12 cellular contexts compared by ENCODE assay signal in genomic region chr15:53833134-53833624, GRCh38.
A peak's percentile ranks its signal among the peaks of the same experiment; 100 is the strongest.
DNase-seq lines count a peak whose midpoint lies in the region; ATAC-seq and TF ChIP-seq lines count a peak whose summit lies in the region.
"Had no signal": no experiment of that assay in that cellular context is flagged by ENCODE, and none has a peak within 500 bp of the region (broad histone marks: within the 10 kb centered on the region; RNA-seq: fewer than 3 reads in every experiment).

No MANE protein-coding gene starts in this region.

- no peaks in the 10 kb centered on the region for H3K36me3 Mint-ChIP-seq in chondrocyte (ENCODE audit: low read depth)
- H3K36me3 Mint-ChIP-seq in activated CD4-positive, alpha-beta memory T cell treated with anti-CD3 and anti-CD28 coated beads for 36 hours: no peaks in the 10 kb centered on the region
- H3K36me3 Mint-ChIP-seq: naive thymus-derived CD4-positive, alpha-beta T cell had no signal

- POLR2A ChIA-PET in activated CD4-positive, alpha-beta memory T cell treated with anti-CD3 and anti-CD28 coated beads for 36 hours (lab: Charles Lee): no interaction called here

- ATAC-seq in Right ventricle myocardium inferior: peak; percentile 83
- ATAC-seq in GM21717 (IDR thresholded peaks at IDR 0.05; ENCODE audit: unreplicated experiment): no peak
- ATAC-seq: naive thymus-derived CD4-positive, alpha-beta T cell had no signal

- no peak overlapping the region for H3K4me3 Mint-ChIP-seq in chondrocyte (ENCODE audit: unreplicated experiment)
- no peak overlapping the region for H3K4me3 Mint-ChIP-seq in activated CD4-positive, alpha-beta memory T cell treated with anti-CD3 and anti-CD28 coated beads for 36 hours
- H3K4me3 Mint-ChIP-seq: activated B cell treated with CpG ODN at 0.5 μM for 24 hours; activated T-helper 1 cell treated with anti-CD3 and anti-CD28 coated beads, Interleukin-12 subunit alpha, Interleukin-12 subunit beta, Interleukin-2, Interleukin-4 antibody, amounts not matched to agents 30 ng/mL and 10 ng/mL and 1 ng/mL, durations not matched to agents 14 hours and 24 hours and 36 hours; naive thymus-derived CD4-positive, alpha-beta T cell had no signal

- DNase-seq in Right ventricle myocardium inferior (ENCODE audit: missing footprints) (no peak), cardiac septum (ENCODE audit: low spot score) (no peak), chondrocyte (ENCODE audit: low spot score) (no peak), medulla oblongata (ENCODE audit: extremely low spot score) (peak; percentile 71), RKO (ENCODE audit: low spot score) (no peak)
- DNase-seq in central memory CD4-positive, alpha-beta T cell: no peak
- no peak for DNase-seq in activated CD4-positive, alpha-beta memory T cell treated with anti-CD3 and anti-CD28 coated beads for 36 hours
- DNase-seq: activated B cell treated with CpG ODN at 0.5 μM for 24 hours; naive thymus-derived CD4-positive, alpha-beta T cell; NCI-H1048 had no signal

- CTCF ChIA-PET in activated CD4-positive, alpha-beta memory T cell treated with anti-CD3 and anti-CD28 coated beads for 36 hours (lab: Charles Lee): no interaction called here

- peaks cover 66% of the 10 kb centered on the region for H3K4me1 Mint-ChIP-seq in chondrocyte (ENCODE audit: low read depth)
- H3K4me1 Mint-ChIP-seq in activated CD4-positive, alpha-beta memory T cell treated with anti-CD3 and anti-CD28 coated beads for 36 hours (ENCODE audit: low read depth): no peaks in the 10 kb centered on the region
- H3K4me1 Mint-ChIP-seq: activated B cell treated with CpG ODN at 0.5 μM for 24 hours; naive thymus-derived CD4-positive, alpha-beta T cell had no signal

- no peaks in the 10 kb centered on the region for H3K27me3 Mint-ChIP-seq in chondrocyte (ENCODE audit: low read depth)
- peaks cover 1% of the 10 kb centered on the region for H3K27me3 Mint-ChIP-seq in activated CD4-positive, alpha-beta memory T cell treated with anti-CD3 and anti-CD28 coated beads for 36 hours
- H3K27me3 Mint-ChIP-seq: activated B cell treated with CpG ODN at 0.5 μM for 24 hours had no signal

- intact Hi-C loops in Right ventricle myocardium inferior (cut with DNase I) (no loop called here), cardiac septum (cut with DNase I) (no loop called here)
- intact Hi-C loops in activated CD4-positive, alpha-beta memory T cell treated with anti-CD3 and anti-CD28 coated beads for 36 hours (cut with micrococcal nuclease): no loop called here

- no peak for TF ChIP-seq CTCF in chondrocyte (IDR thresholded peaks at IDR 0.05)

- peaks cover 3% of the 10 kb centered on the region for H3K9me3 Mint-ChIP-seq in chondrocyte (ENCODE audit: low read depth)
- no peaks in the 10 kb centered on the region for H3K9me3 Mint-ChIP-seq in activated CD4-positive, alpha-beta memory T cell treated with anti-CD3 and anti-CD28 coated beads for 36 hours
- H3K9me3 Mint-ChIP-seq: activated B cell treated with CpG ODN at 0.5 μM for 24 hours; activated T-helper 1 cell treated with anti-CD3 and anti-CD28 coated beads, Interleukin-12 subunit alpha, Interleukin-12 subunit beta, Interleukin-2, Interleukin-4 antibody, amounts not matched to agents 30 ng/mL and 10 ng/mL and 1 ng/mL, durations not matched to agents 14 hours and 24 hours and 36 hours had no signal

- H3K27ac Mint-ChIP-seq in chondrocyte (ENCODE audit: unreplicated experiment): peak overlapping the region; percentile 64
- H3K27ac Mint-ChIP-seq in activated CD4-positive, alpha-beta memory T cell treated with anti-CD3 and anti-CD28 coated beads for 36 hours: no peak overlapping the region
- H3K27ac Mint-ChIP-seq: activated B cell treated with CpG ODN at 0.5 μM for 24 hours; activated T-helper 1 cell treated with anti-CD3 and anti-CD28 coated beads, Interleukin-12 subunit alpha, Interleukin-12 subunit beta, Interleukin-2, Interleukin-4 antibody, amounts not matched to agents 30 ng/mL and 10 ng/mL and 1 ng/mL, durations not matched to agents 14 hours and 24 hours and 36 hours; naive thymus-derived CD4-positive, alpha-beta T cell had no signal
